Comparison of ENCODE assay signal across 22 cellular contexts in the genomic region with DNA sequence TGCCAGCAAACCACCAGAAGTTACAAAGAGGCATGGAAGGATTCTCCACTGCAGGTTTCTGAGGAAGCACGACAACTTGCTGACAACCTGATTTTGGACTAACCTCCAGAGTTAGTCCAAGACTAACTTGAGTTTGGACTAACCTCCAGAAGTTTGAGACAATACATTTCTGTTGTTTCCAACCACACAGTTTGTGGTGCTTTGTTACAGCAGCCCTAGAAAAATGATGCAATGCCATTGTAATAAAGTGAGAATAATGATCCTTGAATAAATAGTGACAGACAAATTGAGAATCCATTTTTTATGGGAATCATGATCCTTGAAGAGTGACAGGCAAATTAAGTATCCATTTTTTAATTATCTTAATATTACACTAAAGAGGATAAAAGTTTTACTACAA.
"Had no signal": no experiment of that assay in that cellular context is flagged by ENCODE, and none has a peak within 500 bp of the region (broad histone marks: within the 10 kb centered on the region; RNA-seq: fewer than 3 reads in every experiment).

No MANE protein-coding gene starts in this region.

- H3K4me1 Mint-ChIP-seq: activated CD8-positive, alpha-beta memory T cell treated with anti-CD3 and anti-CD28 coated beads, Interleukin-2, amount 10 ng/mL, durations not matched to agents 7 days and 5 days; activated naive CD8-positive, alpha-beta T cell treated with anti-CD3 and anti-CD28 coated beads, Interleukin-2, amount 50 U/mL, for 24 hours; memory B cell; nephron had no signal

- H3K4me3 Mint-ChIP-seq: activated CD8-positive, alpha-beta memory T cell treated with anti-CD3 and anti-CD28 coated beads, Interleukin-2, amount 10 ng/mL, durations not matched to agents 7 days and 5 days; activated naive CD8-positive, alpha-beta T cell treated with anti-CD3 and anti-CD28 coated beads, Interleukin-2, amount 50 U/mL, for 24 hours; activated T-cell treated with anti-CD3 and anti-CD28 coated beads, Interleukin-2, amount 50 U/mL, for 4 hours; dendritic cell treated with granulocyte-macrophage colony-stimulating factor and Interleukin-4, amounts not matched to agents 40 ng/mL and 50 ng/mL, for 4 days; effector memory CD8-positive, alpha-beta T cell; memory B cell; nephron; stimulated activated naive B cell treated with anti-CD40 and anti-IgM and Interleukin-4, amounts not matched to agents 10 μg/mL and 1 μg/mL and 100 μg/mL, for 72 hours; T-helper 2 cell treated with Interferon-gamma antibody and Interleukin-4, amounts not matched to agents 5 μg/mL and 100 μg/mL, for 36 hours had no signal

- H3K9me3 Mint-ChIP-seq: activated naive CD8-positive, alpha-beta T cell treated with anti-CD3 and anti-CD28 coated beads, Interleukin-2, amount 50 U/mL, for 24 hours; activated T-cell treated with anti-CD3 and anti-CD28 coated beads, Interleukin-2, amount 50 U/mL, for 4 hours; dendritic cell treated with granulocyte-macrophage colony-stimulating factor and Interleukin-4, amounts not matched to agents 40 ng/mL and 50 ng/mL, for 4 days; effector memory CD8-positive, alpha-beta T cell; T-helper 2 cell treated with Interferon-gamma antibody and Interleukin-4, amounts not matched to agents 5 μg/mL and 100 μg/mL, for 36 hours had no signal

- H3K27me3 ChIP-seq: transverse colon had no signal

- H3K4me3 ChIP-seq: psoas muscle, transverse colon had no signal

- H3K27me3 Mint-ChIP-seq: dendritic cell treated with granulocyte-macrophage colony-stimulating factor and Interleukin-4, amounts not matched to agents 40 ng/mL and 50 ng/mL, for 4 days; stimulated activated naive B cell treated with anti-CD40 and anti-IgM and Interleukin-4, amounts not matched to agents 10 μg/mL and 1 μg/mL and 100 μg/mL, for 72 hours had no signal

- DNase-seq: activated CD4-positive, alpha-beta T cell treated with anti-CD3 and anti-CD28 coated beads, Interleukin-2, amount 50 U/mL, for 48 hours; activated CD4-positive, CD25-positive, alpha-beta regulatory T cell treated with anti-CD3 and anti-CD28 coated beads, Interleukin-2, amount 50 U/mL, for 72 hours; activated CD8-positive, alpha-beta memory T cell treated with anti-CD3 and anti-CD28 coated beads, Interleukin-2, amount 10 ng/mL, durations not matched to agents 7 days and 5 days; activated gamma-delta T cell treated with Interleukin-2 at 50 U/mL for 16 hours; activated naive CD8-positive, alpha-beta T cell treated with anti-CD3 and anti-CD28 coated beads, Interleukin-2, amount 50 U/mL, for 24 hours; activated T-cell treated with anti-CD3 and anti-CD28 coated beads, Interleukin-2, amount 50 U/mL, for 4 hours; central memory CD4-positive, alpha-beta T cell; effector memory CD8-positive, alpha-beta T cell; hypothalamus; left colon; occipital lobe; psoas muscle; stimulated activated CD4-positive, alpha-beta T cell treated with anti-CD3 and anti-CD28 coated beads, Interleukin-2, amount 100 ng/mL, for 24 hours; stimulated activated naive B cell treated with anti-CD40 and anti-IgM and Interleukin-4, amounts not matched to agents 10 μg/mL and 1 μg/mL and 100 μg/mL, for 72 hours; substantia nigra; transverse colon had no signal

- H3K27ac Mint-ChIP-seq: activated CD8-positive, alpha-beta memory T cell treated with anti-CD3 and anti-CD28 coated beads, Interleukin-2, amount 10 ng/mL, durations not matched to agents 7 days and 5 days; activated naive CD8-positive, alpha-beta T cell treated with anti-CD3 and anti-CD28 coated beads, Interleukin-2, amount 50 U/mL, for 24 hours; dendritic cell treated with granulocyte-macrophage colony-stimulating factor and Interleukin-4, amounts not matched to agents 40 ng/mL and 50 ng/mL, for 4 days; effector memory CD8-positive, alpha-beta T cell; memory B cell; nephron; stimulated activated naive B cell treated with anti-CD40 and anti-IgM and Interleukin-4, amounts not matched to agents 10 μg/mL and 1 μg/mL and 100 μg/mL, for 72 hours; T-helper 2 cell treated with Interferon-gamma antibody and Interleukin-4, amounts not matched to agents 5 μg/mL and 100 μg/mL, for 36 hours had no signal

- ATAC-seq: activated CD8-positive, alpha-beta memory T cell treated with anti-CD3 and anti-CD28 coated beads, Interleukin-2, amount 10 ng/mL, durations not matched to agents 7 days and 5 days; activated naive CD8-positive, alpha-beta T cell treated with anti-CD3 and anti-CD28 coated beads, Interleukin-2, amount 50 U/mL, for 24 hours; activated T-cell treated with anti-CD3 and anti-CD28 coated beads, Interleukin-2, amount 50 U/mL, for 4 hours; effector memory CD8-positive, alpha-beta T cell; left colon; psoas muscle; sciatic nerve; stimulated activated naive B cell treated with anti-CD40 and anti-IgM and Interleukin-4, amounts not matched to agents 10 μg/mL and 1 μg/mL and 100 μg/mL, for 72 hours had no signal

- H3K36me3 Mint-ChIP-seq: activated CD8-positive, alpha-beta memory T cell treated with anti-CD3 and anti-CD28 coated beads, Interleukin-2, amount 10 ng/mL, durations not matched to agents 7 days and 5 days; memory B cell; stimulated activated naive B cell treated with anti-CD40 and anti-IgM and Interleukin-4, amounts not matched to agents 10 μg/mL and 1 μg/mL and 100 μg/mL, for 72 hours had no signal

- H3K36me3 ChIP-seq: transverse colon had no signal

- H3K9me3 ChIP-seq: psoas muscle, transverse colon had no signal

- H3K4me1 ChIP-seq: psoas muscle, transverse colon had no signal

- H3K27ac ChIP-seq: epithelial cell of prostate, psoas muscle, transverse colon had no signal
